Comparison of ENCODE assay signal across 8 cellular contexts in the genomic region with DNA sequence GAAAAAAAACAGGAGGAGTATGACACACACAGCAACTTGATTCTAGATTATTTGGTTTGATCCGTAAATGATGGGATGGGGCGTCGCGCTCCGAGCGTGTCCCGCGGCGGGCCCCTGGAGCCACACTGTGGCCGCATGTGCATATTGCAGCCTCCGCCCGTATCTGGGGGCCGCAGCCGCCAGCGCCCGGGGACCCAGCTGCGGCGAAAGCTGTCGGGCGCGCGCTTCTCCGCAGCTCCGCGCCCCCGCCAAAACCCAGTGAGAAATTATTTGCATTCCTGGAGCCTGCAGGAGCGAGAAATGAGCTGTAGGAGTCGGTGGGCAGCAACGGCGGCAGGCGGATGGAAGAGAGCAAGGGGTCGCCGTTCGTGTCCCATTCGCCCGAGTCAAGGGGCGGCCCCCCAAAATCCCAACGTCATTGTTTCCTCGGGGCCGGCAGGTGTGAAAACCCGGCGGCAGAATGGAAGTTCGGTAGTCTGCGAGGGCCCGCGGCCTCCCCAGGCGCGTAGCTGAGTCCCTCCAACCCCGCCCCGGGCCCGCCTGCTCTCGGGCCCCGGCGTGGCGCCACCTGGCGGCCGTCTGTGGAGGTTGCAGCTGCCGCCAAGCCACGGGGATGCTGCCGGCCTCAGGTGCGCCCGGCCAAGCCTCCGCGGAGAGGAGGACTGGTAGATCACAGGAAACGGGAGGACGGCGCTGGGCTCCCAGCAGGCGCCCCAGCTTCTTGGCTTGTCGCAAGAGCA.
A peak's percentile ranks its signal among the peaks of the same experiment; 100 is the strongest.
DNase-seq lines count a peak whose midpoint lies in the region; ATAC-seq and TF ChIP-seq lines count a peak whose summit lies in the region.
"Not testable (repeated sequence)": the region's sequence is repeated elsewhere in the genome, so short reads cannot be mapped to it uniquely, and the experiment has no call there.

No MANE protein-coding gene starts in this region.

- H3K4me1 Mint-ChIP-seq in naive thymus-derived CD8-positive, alpha-beta T cell: not testable (repeated sequence)

- DNase-seq in DMS53 (lab: John Stamatoyannopoulos, UW): peak; percentile 78
- peak; percentile 82 for DNase-seq in KBM-7
- DNase-seq in RPMI7951 (ENCODE audit: low read depth): peak; percentile 50
- peak; percentile 89 to 92 for DNase-seq in activated T-cell treated with anti-CD3 and anti-CD28 coated beads, Interleukin-2, amount 50 U/mL, for 48 hours
- peak; percentile 1 for DNase-seq in esophagus squamous epithelium (lab: John Stamatoyannopoulos, UW)
- DNase-seq in naive thymus-derived CD8-positive, alpha-beta T cell: peak; percentile 69 to 87 (median 82)
- DNase-seq in stimulated activated CD8-positive, alpha-beta memory T cell treated with anti-CD3 and anti-CD28 coated beads, Interleukin-4, amount 100 ng/mL, for 24 hours (ENCODE audit: low read depth): peak; percentile 76

- H3K4me3 Mint-ChIP-seq in naive thymus-derived CD8-positive, alpha-beta T cell: peak overlapping the region; percentile 22 to 84 (median 55)

- H3K9me3 ChIP-seq in esophagus squamous epithelium: not testable (repeated sequence)

- H3K4me1 ChIP-seq in esophagus squamous epithelium: not testable (repeated sequence)

- ATAC-seq in GM21786 (IDR thresholded peaks at IDR 0.05; ENCODE audit: unreplicated experiment): peak; percentile 85
- peak; percentile 89 to 93 for ATAC-seq in naive thymus-derived CD8-positive, alpha-beta T cell

- not testable (repeated sequence) for TF ChIP-seq POLR2A in esophagus squamous epithelium (IDR thresholded peaks at IDR 0.05)

- peak overlapping the region in 5 of 10 donors; percentile 14 to 61 (median 44) for H3K27ac Mint-ChIP-seq in naive thymus-derived CD8-positive, alpha-beta T cell

- TF ChIP-seq CTCF in esophagus squamous epithelium (IDR thresholded peaks at IDR 0.05): peak; percentile 54 to 96 (median 92)

- H3K9me3 Mint-ChIP-seq in naive thymus-derived CD8-positive, alpha-beta T cell: not testable (repeated sequence)

- in situ Hi-C loops in KBM-7 (cut with MboI; ENCODE audit: low pct_unique_long_range_greater_than_20kb, low sequenced_read_pairs): not testable (repeated sequence)

- H3K27me3 Mint-ChIP-seq in naive thymus-derived CD8-positive, alpha-beta T cell: not testable (repeated sequence)

- WGBS in esophagus squamous epithelium, 2 donors: 0% methylated on average over 2 of the region's 69 CpGs; no CpG with 5 or more reads in 1 of the 2 donors

- H3K36me3 Mint-ChIP-seq in naive thymus-derived CD8-positive, alpha-beta T cell: not testable (repeated sequence)

- intact Hi-C loops in esophagus squamous epithelium (cut with DNase I): not testable (repeated sequence)

- not testable (repeated sequence) for H3K27me3 ChIP-seq in esophagus squamous epithelium

- peak overlapping the region; percentile 29 to 63 (median 48) for H3K4me3 ChIP-seq in esophagus squamous epithelium

- H3K27ac ChIP-seq in esophagus squamous epithelium: peak overlapping the region; percentile 49 to 81 (median 78)

- not testable (repeated sequence) for H3K36me3 ChIP-seq in esophagus squamous epithelium

- POLR2A ChIA-PET in naive thymus-derived CD8-positive, alpha-beta T cell (lab: Charles Lee): not testable (repeated sequence)

Comparison
In these comparisons a context has a peak if more than half of its experiments do, and no peak if none do; other contexts are left out.
1. Peak in every context shown above with its lines: DNase-seq, ATAC-seq, H3K4me3 ChIP-seq and H3K27ac ChIP-seq.
2. DNase-seq: peak in every context shown above with its lines; median percentile 90 in activated T-cell treated with anti-CD3 and anti-CD28 coated beads, Interleukin-2, amount 50 U/mL, for 48 hours; 82 in KBM-7; 82 in naive thymus-derived CD8-positive, alpha-beta T cell; 78 in DMS53; 76 in stimulated activated CD8-positive, alpha-beta memory T cell treated with anti-CD3 and anti-CD28 coated beads, Interleukin-4, amount 100 ng/mL, for 24 hours; 50 in RPMI7951; 1 in esophagus squamous epithelium.